12 cellular contexts compared by ENCODE assay signal in the genomic region with DNA sequence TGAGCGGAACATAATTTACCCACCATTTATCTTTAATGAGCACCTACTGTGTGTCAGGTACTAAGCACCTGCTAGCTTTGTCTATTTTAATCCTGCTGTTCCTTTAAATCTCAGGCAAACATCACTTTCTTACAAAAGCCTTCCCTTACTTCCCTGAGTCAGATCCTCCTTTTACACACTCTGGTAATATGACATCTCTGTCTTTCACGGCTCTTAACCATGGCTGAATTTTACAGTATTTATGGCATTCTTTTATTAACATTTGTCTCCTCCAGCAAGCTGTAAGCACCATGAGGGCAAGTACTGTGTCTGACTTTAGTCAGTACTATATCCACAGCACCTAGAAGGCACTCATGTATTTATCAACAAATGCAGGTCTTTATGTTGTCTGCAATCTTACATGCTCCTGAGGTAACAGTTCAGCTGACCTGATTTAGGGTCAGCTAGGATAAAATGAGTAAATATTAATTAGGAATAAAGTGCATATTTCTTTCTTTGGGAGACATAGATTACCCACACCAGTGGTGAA. TPM values are rescaled to one million over a fixed set of nuclear protein-coding genes. Genes with fewer than 3 reads are reported as not detected.
A peak's percentile ranks its signal among the peaks of the same experiment; 100 is the strongest.
DNase-seq lines count a peak whose midpoint lies in the region; ATAC-seq, FAIRE-seq and TF ChIP-seq lines count a peak whose summit lies in the region.
"Had no signal": no experiment of that assay in that cellular context is flagged by ENCODE, and none has a peak within 500 bp of the region (broad histone marks: within the 10 kb centered on the region; RNA-seq: fewer than 3 reads in every experiment).

No MANE protein-coding gene starts in this region.

- FAIRE-seq in GM12878 (lab: Jason Lieb, UNC), result no peak
- FAIRE-seq: colon had no signal

- 100% methylated on average over 2 of the region's 2 CpGs for WGBS in GM12878 (ENCODE audit: insufficient coverage, insufficient replicate concordance, low lambda C conversion rate, missing lambda C conversion rate)

- H3K27ac Mint-ChIP-seq in CD4-positive, CD25-positive, alpha-beta regulatory T cell, result peak overlapping the region; percentile 94 to 99 (median 95)

- peaks cover 49% of the 10 kb centered on the region for H3K4me1 ChIP-seq in CD4-positive, CD25-positive, alpha-beta regulatory T cell (ENCODE audit: control insufficient read depth, insufficient read depth, low read length, poor library complexity, severe bottlenecking)
- H3K4me1 ChIP-seq in GM12878 (ENCODE audit: control insufficient read depth, insufficient read depth, low read length), result peaks cover 33% of the 10 kb centered on the region

- DNase-seq in CD4-positive, CD25-positive, alpha-beta regulatory T cell, result peak in 1 of 3 donors; percentile 38
- DNase-seq in GM12878 (ENCODE audit: low read depth, low spot score) (no peak), G401 (ENCODE audit: low spot score) (no peak), posterior cingulate gyrus (no peak), SIG-M5 treated with dmso at 0.1 percent for 504 hours (lab: John Stamatoyannopoulos, UW; ENCODE audit: unreplicated experiment) (no peak)
- no peak for DNase-seq in effector CD8-positive, alpha-beta T cell (lab: John Stamatoyannopoulos, UW)
- DNase-seq: C1 segment of cervical spinal cord, heart left ventricle, NCI-H187 had no signal

- H3K4me1 Mint-ChIP-seq in CD4-positive, CD25-positive, alpha-beta regulatory T cell, result peaks cover 43 to 81% (median 58%) of the 10 kb centered on the region in 4 donors

- RAD21 ChIA-PET in GM12878 (lab: Charles Lee; ENCODE audit: unreplicated experiment), result interaction anchor here (1.0 to 6.0 kb wide), 19 partner anchors 15 to 234 kb away, joined by 3 to 75 read pairs (median 20); partner anchors contain the start of gene HBS1L

- SMC1A ChIA-PET in GM12878 (lab: Charles Lee; ENCODE audit: uncharacterized antibody, unreplicated experiment), result interaction anchor here (0.6 to 8.1 kb wide), 33 partner anchors 12 to 366 kb away, joined by 3 to 56 read pairs (median 8); partner anchors contain the start of gene HBS1L

- no peak overlapping the region for H3K9ac ChIP-seq in GM12878 (ENCODE audit: control insufficient read depth, insufficient read depth, low read length)

- no peak for TF ChIP-seq RAD21 in GM12878 (IDR thresholded peaks at IDR 0.05; ENCODE audit: insufficient read depth, low read depth, low read length)

- H4K20me1 ChIP-seq in GM12878 (ENCODE audit: control insufficient read depth, insufficient read depth), result no peaks in the 10 kb centered on the region

- CTCF ChIA-PET in GM12878 (lab: Yijun Ruan, JAX), result interaction anchor here (0.7 to 8.1 kb wide), 22 partner anchors 10 to 258 kb away, joined by 3 to 73 read pairs (median 4); partner anchors contain the start of gene HBS1L

- peak overlapping the region; percentile 70 to 95 (median 84) for H3K4me3 Mint-ChIP-seq in CD4-positive, CD25-positive, alpha-beta regulatory T cell

- H3K9me3 Mint-ChIP-seq in CD4-positive, CD25-positive, alpha-beta regulatory T cell, result peaks cover 0 to 2% (median 0%) of the 10 kb centered on the region in 7 donors

- H3K36me3 ChIP-seq in CD4-positive, CD25-positive, alpha-beta regulatory T cell (ENCODE audit: control insufficient read depth, insufficient read depth, low read length), result no peaks in the 10 kb centered on the region
- H3K36me3 ChIP-seq in GM12878 (ENCODE audit: control insufficient read depth in 2 of 2, insufficient read depth in 2 of 2, low read length in 1 of 2), result no peaks in the 10 kb centered on the region
- H3K36me3 ChIP-seq: heart left ventricle had no signal

- in situ Hi-C loops in GM12878 (cut with MboI), result no loop called here
- in situ Hi-C loops in G401 (cut with HindIII; ENCODE audit: low sequenced_read_pairs), result no loop called here

- H3K27me3 Mint-ChIP-seq in CD4-positive, CD25-positive, alpha-beta regulatory T cell, result no peaks in the 10 kb centered on the region

- TF ChIP-seq CTCF in GM12878 (IDR thresholded peaks at IDR 0.05 in 2 of 3, conservative IDR thresholded peaks at IDR 0.05 in 1 of 3; ENCODE audit: control insufficient read depth in 2 of 3, extremely low read depth in 1 of 3, insufficient read depth in 1 of 3, low read depth in 3 of 3, low read length in 3 of 3), result no peak

- no peaks in the 10 kb centered on the region for H3K27me3 ChIP-seq in CD4-positive, CD25-positive, alpha-beta regulatory T cell (ENCODE audit: control insufficient read depth, insufficient read depth, low read length)
- no peaks in the 10 kb centered on the region; a peak in 1 of 4 replicates for H3K27me3 ChIP-seq in GM12878 (replicated peaks in 1 of 2; ENCODE audit: control insufficient read depth in 2 of 2, insufficient read depth in 2 of 2, low read length in 1 of 2)

- intact Hi-C loops in GM12878 (cut with micrococcal nuclease; ENCODE audit: unreplicated experiment), result loop anchor here (1.0 to 2.0 kb wide), 2 partner anchors 33 to 96 kb away; partner anchors contain the start of gene HBS1L
- intact Hi-C loops in posterior cingulate gyrus (cut with DNase I), result no loop called here

- H3K79me2 ChIP-seq in GM12878 (ENCODE audit: control insufficient read depth, insufficient read depth, low read length), result no peaks in the 10 kb centered on the region

- no peak for TF ChIP-seq EP300 in GM12878 (IDR thresholded peaks at IDR 0.05; ENCODE audit: borderline replicate concordance in 1 of 2, control insufficient read depth in 1 of 2, low read depth in 2 of 2, low read length in 2 of 2)

- peak overlapping the region; percentile 75 for H3K27ac ChIP-seq in CD4-positive, CD25-positive, alpha-beta regulatory T cell (ENCODE audit: insufficient read depth, low read length, poor library complexity, severe bottlenecking)
- H3K27ac ChIP-seq in GM12878 (ENCODE audit: control insufficient read depth, insufficient read depth), result peak overlapping the region; percentile 15
- H3K27ac ChIP-seq: heart left ventricle had no signal

- H3K36me3 Mint-ChIP-seq in CD4-positive, CD25-positive, alpha-beta regulatory T cell, result no peaks in the 10 kb centered on the region

- H2AFZ ChIP-seq in GM12878 (ENCODE audit: control insufficient read depth, low read depth, low read length), result peak overlapping the region; percentile 57

- ATAC-seq in CD4-positive, CD25-positive, alpha-beta regulatory T cell (ENCODE audit: low read depth in 2 of 2), result no peak
- ATAC-seq in GM19463 (IDR thresholded peaks at IDR 0.05; ENCODE audit: unreplicated experiment), result peak; percentile 1
- peak; percentile 6 for ATAC-seq in HG03457 (IDR thresholded peaks at IDR 0.05; ENCODE audit: unreplicated experiment)
- ATAC-seq in GM12878, result peak; percentile 10
- ATAC-seq: heart left ventricle had no signal

- H3K4me3 ChIP-seq in CD4-positive, CD25-positive, alpha-beta regulatory T cell (ENCODE audit: low read depth, low read length), result peak overlapping the region; percentile 92
- no peak overlapping the region for H3K4me3 ChIP-seq in GM12878

- no peak for TF ChIP-seq POLR2A in GM12878 (IDR thresholded peaks at IDR 0.05; ENCODE audit: low read depth, low read length)

- no peaks in the 10 kb centered on the region for H3K9me3 ChIP-seq in CD4-positive, CD25-positive, alpha-beta regulatory T cell (ENCODE audit: control insufficient read depth in 2 of 2, low read length in 2 of 2)
- no peaks in the 10 kb centered on the region for H3K9me3 ChIP-seq in GM12878 (replicated peaks; ENCODE audit: control insufficient read depth, insufficient read depth, low read length)
- H3K9me3 ChIP-seq: heart left ventricle had no signal

- BruUV-seq in GM12878 (replicated peaks; lab: Mats Ljungman, UMichigan), result no TSS peak

- H3K4me2 ChIP-seq in GM12878 (ENCODE audit: control insufficient read depth, insufficient read depth), result peak overlapping the region; percentile 61

- POLR2A ChIA-PET in GM12878 (lab: Charles Lee), result interaction anchor here (0.6 to 5.1 kb wide), 11 partner anchors 14 to 84 kb away, joined by 3 to 28 read pairs (median 5); partner anchors contain the start of gene HBS1L

TF ChIP-seq in GM12878, 131 proteins besides CTCF, POLR2A, EP300 and RAD21 (continues in another document):
- no peak for TF ChIP-seq POU2F2 (IDR thresholded peaks at IDR 0.05; ENCODE audit: borderline replicate concordance, low read depth, low read length)
- TF ChIP-seq ZNF217 (IDR thresholded peaks at IDR 0.05), result peak; percentile 9; the same call in 1 of the 2 replicates
- TF ChIP-seq SMAD5 (IDR thresholded peaks at IDR 0.05; ENCODE audit: low read depth), result no peak
- TF ChIP-seq, protein P1, sequence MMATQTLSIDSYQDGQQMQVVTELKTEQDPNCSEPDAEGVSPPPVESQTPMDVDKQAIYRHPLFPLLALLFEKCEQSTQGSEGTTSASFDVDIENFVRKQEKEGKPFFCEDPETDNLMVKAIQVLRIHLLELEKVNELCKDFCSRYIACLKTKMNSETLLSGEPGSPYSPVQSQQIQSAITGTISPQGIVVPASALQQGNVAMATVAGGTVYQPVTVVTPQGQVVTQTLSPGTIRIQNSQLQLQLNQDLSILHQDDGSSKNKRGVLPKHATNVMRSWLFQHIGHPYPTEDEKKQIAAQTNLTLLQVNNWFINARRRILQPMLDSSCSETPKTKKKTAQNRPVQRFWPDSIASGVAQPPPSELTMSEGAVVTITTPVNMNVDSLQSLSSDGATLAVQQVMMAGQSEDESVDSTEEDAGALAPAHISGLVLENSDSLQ (IDR thresholded peaks at IDR 0.05), result no peak
- 0 out of 2 replicates have a peak, but pooled peaks have one; percentile 0 for TF ChIP-seq MEF2A (IDR thresholded peaks at IDR 0.05; ENCODE audit: insufficient read depth, low read depth, low read length)
- 0 out of 2 replicates have a peak, but pooled peaks have one; percentile 21 for TF ChIP-seq CBX5 (IDR thresholded peaks at IDR 0.05; ENCODE audit: low read depth)

RNA-seq across cellular contexts. Expression of gene HBS1L, which starts 33.7 kb away (rescaled TPM):
- total RNA-seq in CD4-positive, CD25-positive, alpha-beta regulatory T cell, result 109 TPM
- 10 to 100 TPM; 49.4 to 66.8 (median 61.8) TPM for polyA plus RNA-seq in CD4-positive, CD25-positive, alpha-beta regulatory T cell
- total RNA-seq in GM12878 (2013; cell fraction: nucleolus; rRNA removed), result 177 and 182 TPM in 2 replicates
- total RNA-seq in GM12878 (2014; rRNA removed) (67.9 and 90.2 TPM in 2 replicates), GM12878 (2014; rRNA removed; fragmentation: Illumina TruSeq; extraction: Trizol) (85.9 and 93.6 TPM in 2 replicates), GM12878 (2021) (68.1 and 79.1 TPM in 2 replicates)
- polyA plus RNA-seq in GM12878 (2011; ENCODE audit: low read depth), result 74.4 TPM
- polyA plus RNA-seq in GM12878 (2011; rRNA removed) (106 and 146 TPM in 2 replicates), GM12878 (2014; fragmentation: Illumina TruSeq; extraction: Trizol) (74.0 and 96.1 TPM in 2 replicates), GM12878 (2014; fragmentation: Nextera tagmentation; extraction: Ambion mirVana) (10 to 100 TPM; 58.7 to 83.6 TPM), GM12878 (2014; rRNA removed) (53.4 and 71.1 TPM in 2 replicates), GM12878 (2016; fragmentation: Nextera tagmentation; extraction: Ambion mirVana) (100 to 1,000 TPM; 132 to 142 TPM)
- 36.2 and 41.1 TPM in 2 replicates for polyA plus RNA-seq in GM12878 (2011; cell fraction: cytosol; rRNA removed)
- polyA plus RNA-seq in GM12878 (2011; cell fraction: nucleus; rRNA removed), result 53.7 and 60.6 TPM in 2 replicates
- polyA plus RNA-seq in GM12878 (2012), result 51.2 and 61.3 TPM in 2 replicates
- polyA minus RNA-seq in GM12878 (2011; rRNA and poly(A)+ RNA removed), result 92.4 and 120 TPM in 2 replicates
- 40.5 and 42.4 TPM in 2 replicates for polyA minus RNA-seq in GM12878 (2011; cell fraction: cytosol; rRNA and poly(A)+ RNA removed)
- polyA minus RNA-seq in GM12878 (2011; cell fraction: nucleus; rRNA and poly(A)+ RNA removed), result 58.0 and 75.3 TPM in 2 replicates
- total RNA-seq in G401 (2014; rRNA removed; shearing (Covaris generic)), result 104 and 137 TPM in 2 replicates

Comparison
In these comparisons a context has a peak if more than half of its experiments do, and no peak if none do; other contexts are left out.
1. ATAC-seq: peak in GM19463 (single experiment), HG03457 (single experiment) and GM12878 (single experiment); none in CD4-positive, CD25-positive, alpha-beta regulatory T cell (0 of 2).